8 cellular contexts compared by ENCODE assay signal in the genomic region with DNA sequence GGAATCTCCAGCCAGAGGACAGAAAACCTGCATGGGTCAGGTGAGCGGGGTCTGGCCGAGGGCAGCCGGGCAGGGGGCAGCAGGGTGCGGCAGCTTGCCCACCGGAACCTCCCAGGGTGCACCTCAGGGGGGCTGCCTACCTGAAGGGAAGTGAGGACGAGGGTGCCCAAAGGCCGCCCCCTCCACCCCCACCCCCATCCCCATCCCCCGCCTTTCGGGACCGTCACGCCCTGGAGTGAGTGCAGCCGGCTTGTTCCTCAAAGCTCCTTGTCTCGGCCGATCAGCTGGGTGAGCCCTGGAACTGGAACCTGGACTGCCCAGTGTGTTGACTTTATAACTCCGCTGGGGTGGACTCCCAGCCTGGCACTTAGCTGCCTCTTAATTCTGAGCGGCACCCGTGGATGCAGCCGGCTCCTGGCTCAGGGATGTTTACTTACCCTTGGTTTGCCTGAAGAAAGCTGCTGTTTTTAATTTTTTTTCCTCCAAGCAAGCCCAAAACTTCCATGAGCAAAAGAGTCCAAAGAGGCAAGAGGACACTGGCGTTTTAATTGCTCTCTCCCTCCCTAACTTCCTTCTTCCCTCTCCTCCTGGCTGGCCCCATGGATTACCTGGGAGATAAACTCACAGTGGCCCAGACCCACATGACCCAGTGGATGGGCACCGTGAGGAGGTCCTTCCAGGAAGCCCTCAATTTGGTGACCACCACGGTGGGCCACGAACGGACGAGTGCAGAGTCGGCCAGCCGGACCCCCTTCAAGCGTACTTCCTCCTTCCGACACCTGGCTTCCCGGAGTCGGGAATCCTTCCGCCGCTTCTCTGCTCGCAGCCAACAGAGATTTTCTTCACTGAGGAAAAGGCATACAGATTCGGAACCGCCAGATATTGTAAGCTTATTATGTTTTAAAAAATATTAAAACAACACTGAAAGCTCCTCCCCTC.
DNase-seq lines count a peak whose midpoint lies in the region; ATAC-seq and TF ChIP-seq lines count a peak whose summit lies in the region.

No MANE protein-coding gene starts in this region.

- no peaks in the 10 kb centered on the region for H3K9me3 ChIP-seq in body of pancreas

- peak in 1 of 7 experiments; percentile 10 for TF ChIP-seq CTCF in body of pancreas (IDR thresholded peaks at IDR 0.05)
- TF ChIP-seq CTCF in kidney epithelial cell (IDR thresholded peaks at IDR 0.05; ENCODE audit: insufficient read depth, low read length, poor library complexity, severe bottlenecking) = no peak

- ATAC-seq in body of pancreas = peak; percentile 42
- no peak for ATAC-seq in stimulated activated naive CD8-positive, alpha-beta T cell treated with anti-CD3 and anti-CD28 coated beads, Interleukin-15, Interleukin-2, amounts not matched to agents 100 U/mL and 50 U/mL, for 24 hours
- ATAC-seq in HG02970 (IDR thresholded peaks at IDR 0.05; ENCODE audit: low FRiP score, unreplicated experiment) = no peak

- TF ChIP-seq POLR2A in body of pancreas (IDR thresholded peaks at IDR 0.05) = peak in 2 of 3 donors; percentile 33 to 36

- no peak for DNase-seq in activated naive CD4-positive, alpha-beta T cell treated with anti-CD3 and anti-CD28 coated beads, Interleukin-2, amount 50 U/mL, for 16 hours
- peak; percentile 59 to 75 (median 70) for DNase-seq in body of pancreas
- DNase-seq in kidney epithelial cell (ENCODE audit: low read depth) = no peak
- DNase-seq in stimulated activated naive CD8-positive, alpha-beta T cell treated with anti-CD3 and anti-CD28 coated beads, Interleukin-15, Interleukin-2, amounts not matched to agents 100 U/mL and 50 U/mL, for 24 hours = peak; percentile 6
- no peak for DNase-seq in NK-92 treated with Interleukin-12 subunit alpha and Interleukin-12 subunit beta, amount 100 ng/mL, for 24 hours (lab: John Stamatoyannopoulos, UW)
- DNase-seq in inferior parietal cortex (ENCODE audit: extremely low spot score) = no peak

- intact Hi-C loops in body of pancreas (cut with DNase I) = no loop called here

- peak overlapping the region; percentile 7 to 43 for H3K4me3 ChIP-seq in body of pancreas
- peak overlapping the region; percentile 49 for H3K4me3 ChIP-seq in kidney epithelial cell (ENCODE audit: low read depth, low read length)

- WGBS in body of pancreas, 2 donors = 19 to 49% methylated on average over 17 to 35 of the region's 35 CpGs

- H3K4me3 Mint-ChIP-seq in activated naive CD4-positive, alpha-beta T cell treated with anti-CD3 and anti-CD28 coated beads, Interleukin-2, amount 50 U/mL, for 24 hours = peak overlapping the region; percentile 76

- H3K27ac Mint-ChIP-seq in activated naive CD4-positive, alpha-beta T cell treated with anti-CD3 and anti-CD28 coated beads, Interleukin-2, amount 50 U/mL, for 24 hours = peak overlapping the region; percentile 77

- H3K27me3 Mint-ChIP-seq in activated naive CD4-positive, alpha-beta T cell treated with anti-CD3 and anti-CD28 coated beads, Interleukin-2, amount 50 U/mL, for 24 hours = no peaks in the 10 kb centered on the region

- peaks cover 48% of the 10 kb centered on the region for H3K4me1 ChIP-seq in body of pancreas

- H3K36me3 ChIP-seq in body of pancreas (replicated peaks in 1 of 2; ENCODE audit: insufficient read depth in 1 of 2, low read depth in 2 of 2) = no peaks in the 10 kb centered on the region
- H3K36me3 ChIP-seq in kidney epithelial cell (ENCODE audit: control insufficient read depth, insufficient read depth, low read length) = no peaks in the 10 kb centered on the region

- no peaks in the 10 kb centered on the region for H3K27me3 ChIP-seq in body of pancreas
- H3K27me3 ChIP-seq in kidney epithelial cell (ENCODE audit: control insufficient read depth, insufficient read depth, low read length) = no peaks in the 10 kb centered on the region

- H3K36me3 Mint-ChIP-seq in activated naive CD4-positive, alpha-beta T cell treated with anti-CD3 and anti-CD28 coated beads, Interleukin-2, amount 50 U/mL, for 24 hours = no peaks in the 10 kb centered on the region

- H3K4me1 Mint-ChIP-seq in activated naive CD4-positive, alpha-beta T cell treated with anti-CD3 and anti-CD28 coated beads, Interleukin-2, amount 50 U/mL, for 24 hours = peaks cover 22% of the 10 kb centered on the region

- peak overlapping the region; percentile 89 to 95 (median 90) for H3K27ac ChIP-seq in body of pancreas

- no peaks in the 10 kb centered on the region for H3K9me3 Mint-ChIP-seq in activated naive CD4-positive, alpha-beta T cell treated with anti-CD3 and anti-CD28 coated beads, Interleukin-2, amount 50 U/mL, for 24 hours

Comparison
In these comparisons a context has a peak if more than half of its experiments do, and no peak if none do; other contexts are left out.
1. DNase-seq: peak in body of pancreas (4 of 4) and stimulated activated naive CD8-positive, alpha-beta T cell treated with anti-CD3 and anti-CD28 coated beads, Interleukin-15, Interleukin-2, amounts not matched to agents 100 U/mL and 50 U/mL, for 24 hours (single experiment); none in activated naive CD4-positive, alpha-beta T cell treated with anti-CD3 and anti-CD28 coated beads, Interleukin-2, amount 50 U/mL, for 16 hours (single experiment), kidney epithelial cell (single experiment), NK-92 treated with Interleukin-12 subunit alpha and Interleukin-12 subunit beta, amount 100 ng/mL, for 24 hours (single experiment) and inferior parietal cortex (single experiment).